ENCODE assay signal across 21 cellular contexts in the genomic region with DNA sequence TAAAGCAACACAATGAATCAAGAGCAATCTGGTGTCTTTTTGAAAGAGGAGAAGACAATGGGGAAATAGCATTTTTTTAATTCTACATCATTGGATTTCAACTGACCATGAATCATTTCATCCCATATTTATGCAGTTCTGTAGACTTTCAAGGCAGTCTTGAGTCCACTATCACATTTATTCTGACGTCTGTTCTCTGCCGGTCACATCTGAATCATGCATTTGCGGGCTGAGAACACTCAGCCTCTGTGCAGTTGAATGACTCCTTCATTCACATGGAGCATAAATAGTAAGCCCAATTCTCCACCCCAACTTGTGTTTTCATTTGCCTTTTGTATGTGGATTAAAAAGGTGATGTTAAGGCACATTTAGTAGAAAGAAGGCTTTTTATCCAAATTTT.
"Had no signal": no experiment of that assay in that cellular context is flagged by ENCODE, and none has a peak within 500 bp of the region (broad histone marks: within the 10 kb centered on the region; RNA-seq: fewer than 3 reads in every experiment).

No MANE protein-coding gene starts in this region.

- H3K4me3 ChIP-seq: heart right ventricle, uterus had no signal

- H3K4me1 ChIP-seq: uterus had no signal

- H3K27ac ChIP-seq: heart right ventricle, neutrophil, uterus, WERI-Rb-1 had no signal

- H3K9me3 ChIP-seq: heart right ventricle, neutrophil, uterus had no signal

- H3K36me3 ChIP-seq: heart right ventricle, neutrophil, uterus, WERI-Rb-1 had no signal

- DNase-seq: activated CD4-positive, alpha-beta T cell treated with anti-CD3 and anti-CD28 coated beads for 48 hours; activated CD4-positive, alpha-beta T cell treated with anti-CD3 and anti-CD28 coated beads, Interleukin-2, amount 50 U/mL, for 48 hours; activated CD8-positive, alpha-beta memory T cell treated with anti-CD3 and anti-CD28 coated beads, Interleukin-2, amount 50 U/mL, for 4 hours; activated gamma-delta T cell; activated naive CD4-positive, alpha-beta T cell treated with anti-CD3 and anti-CD28 coated beads, Interleukin-2, amount 10 ng/mL, durations not matched to agents 7 days and 5 days; activated naive CD8-positive, alpha-beta T cell treated with anti-CD3 and anti-CD28 coated beads, Interleukin-2, amount 10 ng/mL, durations not matched to agents 7 days and 5 days; activated T-cell treated with anti-CD3 and anti-CD28 coated beads, Interleukin-2, amount 50 U/mL, for 1 hour; amniotic stem cell; dermis blood vessel endothelial cell; effector CD8-positive, alpha-beta T cell; foreskin fibroblast; heart right ventricle; naive B cell; nephron progenitor cell; retina; small intestine; stimulated activated CD4-positive, alpha-beta T cell treated with anti-CD3 and anti-CD28 coated beads, Interleukin-4, amount 100 ng/mL, for 24 hours; substantia nigra; uterus; WERI-Rb-1 had no signal

- H3K27me3 ChIP-seq: neutrophil, uterus had no signal
